In genomic region chr20:56223352-56223751, GRCh38 we compare ENCODE assay signal across 34 cellular contexts. TPM values are rescaled to one million over a fixed set of nuclear protein-coding genes. Genes with fewer than 3 reads are reported as not detected.
"Had no signal": no experiment of that assay in that cellular context is flagged by ENCODE, and none has a peak within 500 bp of the region (broad histone marks: within the 10 kb centered on the region; RNA-seq: fewer than 3 reads in every experiment).

No MANE protein-coding gene starts in this region.

- FAIRE-seq: astrocyte, colon, endometrium, small intestine had no signal

- DNase-seq: activated CD4-positive, alpha-beta T cell treated with anti-CD3 and anti-CD28 coated beads for 1 hour; activated CD4-positive, alpha-beta T cell treated with anti-CD3 and anti-CD28 coated beads, Interleukin-2, amount 50 U/mL, for 1 hour; activated CD8-positive, alpha-beta T cell treated with anti-CD3 and anti-CD28 coated beads for 36 hours; activated gamma-delta T cell treated with Interleukin-2 at 50 U/mL for 16 hours; activated naive CD4-positive, alpha-beta T cell treated with anti-CD3 and anti-CD28 coated beads, Interleukin-2, amount 50 U/mL, for 16 hours; activated T-cell treated with anti-CD3 and anti-CD28 coated beads, Interleukin-2, amount 50 U/mL, for 4 hours; amniotic stem cell; dermis blood vessel endothelial cell; effector CD8-positive, alpha-beta T cell; erythroblast; heart left ventricle; hypothalamus; immature natural killer cell; ovary; retina; small intestine; stimulated activated CD4-positive, alpha-beta T cell treated with anti-CD3 and anti-CD28 coated beads, Interleukin-4, amount 100 ng/mL, for 24 hours; T-helper 2 cell had no signal

- H3K9me3 ChIP-seq: ovary, thoracic aorta, vagina had no signal

- H3K27ac ChIP-seq: heart left ventricle, ovary, thoracic aorta, vagina had no signal

- H3K36me3 ChIP-seq: heart left ventricle, ovary, thoracic aorta, vagina had no signal

- H3K4me1 ChIP-seq: heart left ventricle, vagina had no signal

- ATAC-seq: activated CD8-positive, alpha-beta T cell treated with anti-CD3 and anti-CD28 coated beads for 36 hours; activated T-cell treated with anti-CD3 and anti-CD28 coated beads, Interleukin-2, amount 50 U/mL, for 4 hours; activated T-helper 17 cell treated with anti-CD3 and anti-CD28 coated beads, Interleukin-2, amount 50 U/mL, for 72 hours; heart left ventricle; sciatic nerve; stimulated activated effector memory CD8-positive, alpha-beta T cell treated with anti-CD3 and anti-CD28 coated beads, Interleukin-12 subunit alpha, Interleukin-12 subunit beta, amount 100 ng/mL, for 72 hours; WTC11 had no signal

- H3K27me3 ChIP-seq: ovary, vagina had no signal

- H3K4me3 ChIP-seq: heart left ventricle, lung, ovary, thoracic aorta, vagina had no signal

RNA-seq across cellular contexts. Expression of gene MC3R, which starts 25.2 kb away (rescaled TPM):
- total RNA-seq: activated CD8-positive, alpha-beta T cell treated with anti-CD3 and anti-CD28 coated beads for 36 hours; activated T-cell treated with anti-CD3 and anti-CD28 coated beads, Interleukin-2, amount 50 U/mL, for 4 hours; activated T-helper 17 cell treated with anti-CD3 and anti-CD28 coated beads, Interleukin-2, amount 50 U/mL, for 72 hours; astrocyte; dermis blood vessel endothelial cell; heart left ventricle; kidney epithelial cell; left lobe of liver; lung; mesenteric fat pad; mucosa of gallbladder; ovary; progenitor cell of endocrine pancreas; sciatic nerve; subcutaneous adipose tissue; thoracic aorta; vagina; WTC11 had no signal
- polyA plus RNA-seq: heart left ventricle, immature natural killer cell, lung, ovary, small intestine had no signal
